In the genomic region with DNA sequence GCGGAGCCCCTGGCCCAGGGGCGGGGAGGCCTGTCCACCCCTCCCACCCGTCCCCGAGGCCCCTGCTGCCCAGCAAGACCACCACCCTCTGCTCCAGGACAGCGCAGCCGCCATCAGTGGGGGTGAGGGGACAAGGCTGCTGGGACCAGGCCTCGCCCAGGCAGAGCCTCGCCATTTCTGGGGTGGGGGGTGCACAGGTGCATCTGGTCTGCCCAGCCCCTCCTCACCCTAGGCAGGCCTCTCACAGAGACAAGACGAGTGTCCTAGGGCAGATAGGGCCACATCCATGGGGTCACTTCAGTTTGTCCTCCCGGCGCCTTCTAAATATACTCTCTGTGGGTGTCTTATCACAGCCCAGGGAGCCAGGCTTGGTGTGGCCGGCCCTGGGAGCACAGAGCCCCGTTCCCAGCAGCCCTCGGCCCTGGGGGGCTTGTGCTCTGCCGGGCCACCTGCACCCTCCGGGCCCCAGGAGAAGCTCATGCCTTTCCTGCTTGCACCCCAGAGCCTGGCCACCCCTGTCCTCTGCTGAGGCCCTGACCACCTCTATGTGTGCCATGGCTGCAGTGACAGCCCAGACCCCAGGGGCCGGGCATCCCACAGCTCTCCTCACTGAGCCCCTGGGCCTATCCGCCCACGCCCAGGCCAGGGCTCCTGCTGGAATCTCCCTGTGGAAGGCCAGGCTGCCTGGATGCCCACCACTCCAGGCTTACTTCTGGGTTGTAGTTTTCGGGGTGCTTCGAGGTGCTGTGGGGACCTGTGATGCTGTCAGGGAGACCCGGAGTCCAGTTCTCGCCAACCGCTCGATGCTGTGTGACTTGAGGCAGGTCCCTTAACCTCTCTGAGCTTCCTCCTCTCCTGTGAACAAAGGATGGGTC, we compare ENCODE assay signal across 14 cellular contexts.
DNase-seq lines count a peak whose midpoint lies in the region; ATAC-seq and TF ChIP-seq lines count a peak whose summit lies in the region.
"Had no signal": no experiment of that assay in that cellular context is flagged by ENCODE, and none has a peak within 500 bp of the region (broad histone marks: within the 10 kb centered on the region; RNA-seq: fewer than 3 reads in every experiment).

No MANE protein-coding gene starts in this region.

- no peak overlapping the region for H3K4me3 Mint-ChIP-seq in activated naive CD8-positive, alpha-beta T cell treated with anti-CD3 and anti-CD28 coated beads, Interleukin-2, amount 10 ng/mL, durations not matched to agents 7 days and 5 days
- no peak overlapping the region for H3K4me3 Mint-ChIP-seq in activated naive CD8-positive, alpha-beta T cell treated with anti-CD3 and anti-CD28 coated beads for 36 hours
- no peak overlapping the region for H3K4me3 Mint-ChIP-seq in type B pancreatic cell
- H3K4me3 Mint-ChIP-seq in effector memory CD8-positive, alpha-beta T cell = no peak overlapping the region
- H3K4me3 Mint-ChIP-seq: central memory CD8-positive, alpha-beta T cell; stimulated activated naive B cell treated with anti-CD40 and anti-IgM and Interleukin-4, amounts not matched to agents 10 μg/mL and 1 μg/mL and 100 μg/mL, for 72 hours had no signal

- no peak overlapping the region for H3K27ac Mint-ChIP-seq in activated naive CD8-positive, alpha-beta T cell treated with anti-CD3 and anti-CD28 coated beads, Interleukin-2, amount 10 ng/mL, durations not matched to agents 7 days and 5 days
- H3K27ac Mint-ChIP-seq in activated naive CD8-positive, alpha-beta T cell treated with anti-CD3 and anti-CD28 coated beads for 36 hours = no peak overlapping the region
- H3K27ac Mint-ChIP-seq in type B pancreatic cell = no peak overlapping the region
- no peak overlapping the region for H3K27ac Mint-ChIP-seq in effector memory CD8-positive, alpha-beta T cell

- no peak for TF ChIP-seq CTCF in mucosa of descending colon (IDR thresholded peaks at IDR 0.05)
- TF ChIP-seq CTCF in type B pancreatic cell (conservative IDR thresholded peaks at IDR 0.05) = no peak

- no peaks in the 10 kb centered on the region for H3K9me3 Mint-ChIP-seq in activated naive CD8-positive, alpha-beta T cell treated with anti-CD3 and anti-CD28 coated beads, Interleukin-2, amount 10 ng/mL, durations not matched to agents 7 days and 5 days
- H3K9me3 Mint-ChIP-seq in activated naive CD8-positive, alpha-beta T cell treated with anti-CD3 and anti-CD28 coated beads for 36 hours = no peaks in the 10 kb centered on the region
- H3K9me3 Mint-ChIP-seq in type B pancreatic cell = no peaks in the 10 kb centered on the region
- H3K9me3 Mint-ChIP-seq in effector memory CD8-positive, alpha-beta T cell = no peaks in the 10 kb centered on the region
- H3K9me3 Mint-ChIP-seq: central memory CD8-positive, alpha-beta T cell; stimulated activated naive B cell treated with anti-CD40 and anti-IgM and Interleukin-4, amounts not matched to agents 10 μg/mL and 1 μg/mL and 100 μg/mL, for 72 hours had no signal

- POLR2A ChIA-PET in activated naive CD8-positive, alpha-beta T cell treated with anti-CD3 and anti-CD28 coated beads, Interleukin-2, amount 10 ng/mL, durations not matched to agents 7 days and 5 days (lab: Charles Lee) = no interaction called here

- no peaks in the 10 kb centered on the region for H3K27me3 Mint-ChIP-seq in activated naive CD8-positive, alpha-beta T cell treated with anti-CD3 and anti-CD28 coated beads, Interleukin-2, amount 10 ng/mL, durations not matched to agents 7 days and 5 days
- H3K27me3 Mint-ChIP-seq in activated naive CD8-positive, alpha-beta T cell treated with anti-CD3 and anti-CD28 coated beads for 36 hours = no peaks in the 10 kb centered on the region
- peaks cover 7% of the 10 kb centered on the region for H3K27me3 Mint-ChIP-seq in type B pancreatic cell
- H3K27me3 Mint-ChIP-seq in effector memory CD8-positive, alpha-beta T cell = no peaks in the 10 kb centered on the region
- H3K27me3 Mint-ChIP-seq: central memory CD8-positive, alpha-beta T cell; stimulated activated naive B cell treated with anti-CD40 and anti-IgM and Interleukin-4, amounts not matched to agents 10 μg/mL and 1 μg/mL and 100 μg/mL, for 72 hours had no signal

- peaks cover 4% of the 10 kb centered on the region for H3K4me1 Mint-ChIP-seq in activated naive CD8-positive, alpha-beta T cell treated with anti-CD3 and anti-CD28 coated beads, Interleukin-2, amount 10 ng/mL, durations not matched to agents 7 days and 5 days
- no peaks in the 10 kb centered on the region for H3K4me1 Mint-ChIP-seq in activated naive CD8-positive, alpha-beta T cell treated with anti-CD3 and anti-CD28 coated beads for 36 hours
- no peaks in the 10 kb centered on the region for H3K4me1 Mint-ChIP-seq in type B pancreatic cell (ENCODE audit: unreplicated experiment)
- peaks cover 0 to 4% of the 10 kb centered on the region in 2 donors for H3K4me1 Mint-ChIP-seq in effector memory CD8-positive, alpha-beta T cell (ENCODE audit: low read depth in 2 of 2)

- no peak for ATAC-seq in activated naive CD8-positive, alpha-beta T cell treated with anti-CD3 and anti-CD28 coated beads, Interleukin-2, amount 10 ng/mL, durations not matched to agents 7 days and 5 days (ENCODE audit: low read depth)
- peak; percentile 8 for ATAC-seq in esophagus mucosa
- no peak for ATAC-seq in mucosa of descending colon
- ATAC-seq in GM19324 (IDR thresholded peaks at IDR 0.05; ENCODE audit: low FRiP score, unreplicated experiment) = no peak
- ATAC-seq in effector memory CD8-positive, alpha-beta T cell (replicated peaks) = no peak
- ATAC-seq: stimulated activated naive B cell treated with anti-CD40 and anti-IgM and Interleukin-4, amounts not matched to agents 10 μg/mL and 1 μg/mL and 100 μg/mL, for 72 hours had no signal

- DNase-seq in activated naive CD8-positive, alpha-beta T cell treated with anti-CD3 and anti-CD28 coated beads, Interleukin-2, amount 10 ng/mL, durations not matched to agents 7 days and 5 days = peak; percentile 24
- DNase-seq in activated naive CD8-positive, alpha-beta T cell treated with anti-CD3 and anti-CD28 coated beads for 36 hours = no peak
- peak in 2 of 3 donors; percentile 12 to 38 for DNase-seq in mucosa of descending colon
- peak; percentile 65 for DNase-seq in type B pancreatic cell (ENCODE audit: extremely low spot score, unreplicated experiment)
- no peak for DNase-seq in SHP77 (lab: John Stamatoyannopoulos, UW)
- no peak for DNase-seq in effector memory CD8-positive, alpha-beta T cell
- DNase-seq: activated CD4-positive, CD25-positive, alpha-beta regulatory T cell; DMS153; NCI-H2081; stimulated activated naive B cell treated with anti-CD40 and anti-IgM and Interleukin-4, amounts not matched to agents 10 μg/mL and 1 μg/mL and 100 μg/mL, for 72 hours had no signal

- intact Hi-C loops in mucosa of descending colon (cut with DNase I, micrococcal nuclease) = no loop called here

- H3K36me3 Mint-ChIP-seq in activated naive CD8-positive, alpha-beta T cell treated with anti-CD3 and anti-CD28 coated beads, Interleukin-2, amount 10 ng/mL, durations not matched to agents 7 days and 5 days = no peaks in the 10 kb centered on the region
- no peaks in the 10 kb centered on the region for H3K36me3 Mint-ChIP-seq in activated naive CD8-positive, alpha-beta T cell treated with anti-CD3 and anti-CD28 coated beads for 36 hours
- H3K36me3 Mint-ChIP-seq in type B pancreatic cell = no peaks in the 10 kb centered on the region
- no peaks in the 10 kb centered on the region for H3K36me3 Mint-ChIP-seq in effector memory CD8-positive, alpha-beta T cell (ENCODE audit: insufficient read depth)
- H3K36me3 Mint-ChIP-seq: stimulated activated naive B cell treated with anti-CD40 and anti-IgM and Interleukin-4, amounts not matched to agents 10 μg/mL and 1 μg/mL and 100 μg/mL, for 72 hours had no signal

- H3K4me3 ChIP-seq in mucosa of descending colon = no peak overlapping the region
- H3K4me3 ChIP-seq: hepatocyte had no signal

- no peaks in the 10 kb centered on the region for H3K4me1 ChIP-seq in mucosa of descending colon (ENCODE audit: low read depth)

- no peaks in the 10 kb centered on the region for H3K36me3 ChIP-seq in mucosa of descending colon (ENCODE audit: low read depth)

- no peaks in the 10 kb centered on the region for H3K9me3 ChIP-seq in mucosa of descending colon

Comparison
In these comparisons a context has a peak if more than half of its experiments do, and no peak if none do; other contexts are left out.
1. DNase-seq: peak in activated naive CD8-positive, alpha-beta T cell treated with anti-CD3 and anti-CD28 coated beads, Interleukin-2, amount 10 ng/mL, durations not matched to agents 7 days and 5 days (single experiment), mucosa of descending colon (2 of 3) and type B pancreatic cell (single experiment); none in activated naive CD8-positive, alpha-beta T cell treated with anti-CD3 and anti-CD28 coated beads for 36 hours (single experiment), SHP77 (0 of 2) and effector memory CD8-positive, alpha-beta T cell (0 of 3).